In genomic region chr20:54156981-54157835, GRCh38 we compare ENCODE assay signal across 25 cellular contexts. TPM values are rescaled to one million over a fixed set of nuclear protein-coding genes. Genes with fewer than 3 reads are reported as not detected.
"Had no signal": no experiment of that assay in that cellular context is flagged by ENCODE, and none has a peak within 500 bp of the region (broad histone marks: within the 10 kb centered on the region; RNA-seq: fewer than 3 reads in every experiment).

No MANE protein-coding gene starts in this region.

- H3K9me3 ChIP-seq: MG63, SK-N-SH had no signal

- H3K4me2 ChIP-seq: SK-N-SH had no signal

- DNase-seq: IMR-90, Karpas-422, KG1, MG63, NCI-H1092, NCI-H1105 treated with DMSO at 0.1 percent for 48 hours, NCI-H1417 treated with DMSO at 0.1 percent for 48 hours, NCI-H146, NCI-H1694 treated with DMSO at 0.1 percent for 48 hours, NCI-H1930, NCI-H2107, NCI-H2227 treated with DMSO at 0.1 percent for 48 hours, NCI-H524, NCI-H526 treated with DMSO at 0.1 percent for 48 hours, NCI-H774, PC-3, SHP77, SK-N-SH, SW 1271, T-cell had no signal

- H3K27ac ChIP-seq: RWPE1 had no signal

- H3K36me3 ChIP-seq: MG63 had no signal

- ATAC-seq: HepG2, Panc1, PC-3, T-cell had no signal

- H3K9me2 ChIP-seq: SK-N-SH had no signal

- H3K9ac ChIP-seq: SK-N-SH had no signal

- H3K4me3 ChIP-seq: MG63 had no signal

RNA-seq across cellular contexts. Expression of gene CYP24A1, which starts 16.6 kb away (rescaled TPM):
- total RNA-seq: IMR-90, OCI-LY7, SK-MEL-5 had no signal
- polyA plus RNA-seq: IMR-90 had no signal
